ENCODE assay signal across 14 cellular contexts in the genomic region with DNA sequence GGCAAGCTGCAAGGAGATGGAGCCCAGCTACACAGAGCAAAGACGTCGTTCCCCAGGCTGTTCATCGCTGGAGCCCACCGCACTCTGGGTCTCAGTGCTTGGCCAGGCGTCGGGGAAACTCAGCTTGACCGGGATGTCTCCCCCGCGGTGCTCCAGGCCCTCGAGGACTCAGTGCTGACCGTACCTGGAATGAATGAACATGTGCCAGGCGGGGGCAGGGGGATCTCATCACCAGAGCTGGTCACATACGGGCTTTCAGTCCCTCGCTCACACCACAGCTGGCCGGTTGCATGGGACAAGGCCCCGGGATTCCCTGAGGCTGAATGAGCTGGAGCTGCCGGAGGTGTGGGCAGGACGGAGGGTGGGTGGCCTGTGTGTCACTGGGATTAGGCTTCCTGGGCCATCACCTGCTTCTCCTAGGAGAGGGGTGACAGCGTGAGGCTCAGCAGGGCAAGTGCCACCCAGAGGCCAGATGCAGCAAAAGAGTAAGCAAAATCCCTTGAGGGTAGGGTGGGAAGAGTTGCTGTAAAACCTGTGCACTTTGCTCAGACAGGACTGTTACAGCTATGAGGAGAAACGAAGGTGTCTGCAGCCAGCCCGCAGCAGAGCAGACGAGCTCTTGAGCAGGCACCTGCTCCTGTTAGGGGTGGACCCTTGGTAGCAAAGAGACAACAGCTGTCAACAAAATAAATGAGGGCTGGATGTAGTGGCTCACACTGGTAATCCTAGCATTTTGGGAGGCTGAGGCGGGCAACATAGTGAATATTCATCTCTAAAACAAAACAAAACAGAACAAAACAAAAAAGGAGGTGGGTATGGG.
DNase-seq lines count a peak whose midpoint lies in the region; ATAC-seq, FAIRE-seq and TF ChIP-seq lines count a peak whose summit lies in the region.
"Had no signal": no experiment of that assay in that cellular context is flagged by ENCODE, and none has a peak within 500 bp of the region (broad histone marks: within the 10 kb centered on the region; RNA-seq: fewer than 3 reads in every experiment).

No MANE protein-coding gene starts in this region.

- H3K9me3 ChIP-seq in keratinocyte (ENCODE audit: control insufficient read depth, low read depth, low read length): no peaks in the 10 kb centered on the region

- no peak overlapping the region for H3K9ac ChIP-seq in keratinocyte (ENCODE audit: control insufficient read depth, extremely low read depth, insufficient read depth, low read length)

- no peak for FAIRE-seq in keratinocyte (lab: Jason Lieb, UNC)

- H3K9me1 ChIP-seq in keratinocyte (ENCODE audit: control insufficient read depth, extremely low read depth, insufficient read depth, low read length): no peaks in the 10 kb centered on the region

- H3K79me2 ChIP-seq in keratinocyte (ENCODE audit: control insufficient read depth, insufficient read depth, low read length): no peaks in the 10 kb centered on the region

- no peak for ATAC-seq in GM21526 (IDR thresholded peaks at IDR 0.05; ENCODE audit: low FRiP score, unreplicated experiment)

- peaks cover 10% of the 10 kb centered on the region for H4K20me1 ChIP-seq in keratinocyte (ENCODE audit: control insufficient read depth, extremely low read depth, insufficient read depth, low read length)

- H3K36me3 ChIP-seq in keratinocyte (ENCODE audit: control insufficient read depth in 2 of 2, extremely low read depth in 1 of 2, insufficient read depth in 2 of 2, low read length in 2 of 2): no peaks in the 10 kb centered on the region
- H3K36me3 ChIP-seq: cardiac muscle cell had no signal

- no peaks in the 10 kb centered on the region for H3K4me1 ChIP-seq in keratinocyte (ENCODE audit: control insufficient read depth, extremely low read depth, insufficient read depth, low read length)

- H2AFZ ChIP-seq in keratinocyte (ENCODE audit: control insufficient read depth, low read length): no peak overlapping the region

- peaks cover 62% of the 10 kb centered on the region for H3K27me3 ChIP-seq in keratinocyte (ENCODE audit: control insufficient read depth, extremely low read depth, insufficient read depth, low read length)
- H3K27me3 ChIP-seq: cardiac muscle cell had no signal

- peak in 2 of 3 experiments; percentile 21 to 34 for TF ChIP-seq CTCF in keratinocyte (optimal IDR thresholded peaks at IDR 0.05 in 1 of 3, IDR thresholded peaks at IDR 0.05 in 1 of 3, conservative IDR thresholded peaks at IDR 0.05 in 1 of 3; ENCODE audit: extremely low read depth in 1 of 3, insufficient read depth in 2 of 3, low read length in 3 of 3)

- H3K4me2 ChIP-seq in keratinocyte (ENCODE audit: control insufficient read depth, extremely low read depth, insufficient read depth, low read depth, low read length): no peak overlapping the region

- dilution Hi-C loops in keratinocyte (cut with MboI; ENCODE audit: extremely low pct_ligation_motif_present, low sequenced_read_pairs): loop anchor here (25.0 kb wide), 1 partner anchor 352 kb away; the partner anchor contains the start of gene NTNG2

- peak; percentile 75 for DNase-seq in NCI-H510A treated with DMSO at 0.1 percent for 48 hours (lab: John Stamatoyannopoulos, UW)
- no peak for DNase-seq in NCI-H510A (lab: John Stamatoyannopoulos, UW)
- peak; percentile 0 to 6 for DNase-seq in Kasumi-1 (lab: John Stamatoyannopoulos, UW)
- DNase-seq in NCI-H82 treated with DMSO at 0.1 percent for 48 hours (lab: John Stamatoyannopoulos, UW; ENCODE audit: unreplicated experiment): peak; percentile 30
- DNase-seq in keratinocyte (ENCODE audit: low read depth, low spot score): no peak
- DNase-seq in NOMO-1 (lab: John Stamatoyannopoulos, UW; ENCODE audit: unreplicated experiment in 2 of 2): no peak
- no peak for DNase-seq in A172 (ENCODE audit: low spot score)
- DNase-seq: activated naive CD4-positive, alpha-beta T cell treated with anti-CD3 and anti-CD28 coated beads, Interleukin-2, amount 50 U/mL, for 16 hours; glutamatergic neuron; NCI-H2227 treated with DMSO at 0.1 percent for 48 hours; Right ventricle myocardium superior; stimulated activated naive CD4-positive, alpha-beta T cell had no signal

- no peak overlapping the region for H3K27ac ChIP-seq in keratinocyte (ENCODE audit: control insufficient read depth, insufficient read depth, low read length)
- H3K27ac ChIP-seq: cardiac muscle cell had no signal

- H3K4me3 ChIP-seq in keratinocyte (ENCODE audit: control insufficient read depth in 2 of 3, extremely low read depth in 1 of 3, insufficient read depth in 2 of 3, low read depth in 1 of 3, low read length in 3 of 3): no peak overlapping the region
- H3K4me3 ChIP-seq: cardiac muscle cell had no signal

Comparison
In these comparisons a context has a peak if more than half of its experiments do, and no peak if none do; other contexts are left out.
1. DNase-seq: peak in NCI-H510A treated with DMSO at 0.1 percent for 48 hours (single experiment), Kasumi-1 (2 of 2) and NCI-H82 treated with DMSO at 0.1 percent for 48 hours (single experiment); none in NCI-H510A (single experiment), keratinocyte (single experiment), NOMO-1 (0 of 2) and A172 (single experiment).